Comparison of ENCODE assay signal across 9 cellular contexts in genomic region chr13:28566891-28567290, GRCh38.
"Had no signal": no experiment of that assay in that cellular context is flagged by ENCODE, and none has a peak within 500 bp of the region (broad histone marks: within the 10 kb centered on the region; RNA-seq: fewer than 3 reads in every experiment).

No MANE protein-coding gene starts in this region.

- H3K4me3 Mint-ChIP-seq: GM23338, H9, HFFc6 had no signal

- H3K27ac Mint-ChIP-seq: GM23338, H9, HFFc6 had no signal

- H3K9me3 Mint-ChIP-seq: GM23338, H9, HFFc6 had no signal

- H3K4me3 ChIP-seq: GM23248, GM23338, HAP-1 had no signal

- ATAC-seq: GM23338, HCT116 had no signal

- H3K9me3 ChIP-seq: HAP-1 had no signal

- H3K4me1 ChIP-seq: HAP-1 had no signal

- H3K9ac ChIP-seq: GM23248 had no signal

- H3K27ac ChIP-seq: GM23248 had no signal

- H3K36me3 ChIP-seq: HAP-1 had no signal

- H3K4me2 ChIP-seq: GM23338 had no signal

- DNase-seq: GM23248, GOT3, H7, H9, HCEC 1CT, HFFc6 had no signal

- H2AFZ ChIP-seq: GM23248 had no signal
